In the genomic region with DNA sequence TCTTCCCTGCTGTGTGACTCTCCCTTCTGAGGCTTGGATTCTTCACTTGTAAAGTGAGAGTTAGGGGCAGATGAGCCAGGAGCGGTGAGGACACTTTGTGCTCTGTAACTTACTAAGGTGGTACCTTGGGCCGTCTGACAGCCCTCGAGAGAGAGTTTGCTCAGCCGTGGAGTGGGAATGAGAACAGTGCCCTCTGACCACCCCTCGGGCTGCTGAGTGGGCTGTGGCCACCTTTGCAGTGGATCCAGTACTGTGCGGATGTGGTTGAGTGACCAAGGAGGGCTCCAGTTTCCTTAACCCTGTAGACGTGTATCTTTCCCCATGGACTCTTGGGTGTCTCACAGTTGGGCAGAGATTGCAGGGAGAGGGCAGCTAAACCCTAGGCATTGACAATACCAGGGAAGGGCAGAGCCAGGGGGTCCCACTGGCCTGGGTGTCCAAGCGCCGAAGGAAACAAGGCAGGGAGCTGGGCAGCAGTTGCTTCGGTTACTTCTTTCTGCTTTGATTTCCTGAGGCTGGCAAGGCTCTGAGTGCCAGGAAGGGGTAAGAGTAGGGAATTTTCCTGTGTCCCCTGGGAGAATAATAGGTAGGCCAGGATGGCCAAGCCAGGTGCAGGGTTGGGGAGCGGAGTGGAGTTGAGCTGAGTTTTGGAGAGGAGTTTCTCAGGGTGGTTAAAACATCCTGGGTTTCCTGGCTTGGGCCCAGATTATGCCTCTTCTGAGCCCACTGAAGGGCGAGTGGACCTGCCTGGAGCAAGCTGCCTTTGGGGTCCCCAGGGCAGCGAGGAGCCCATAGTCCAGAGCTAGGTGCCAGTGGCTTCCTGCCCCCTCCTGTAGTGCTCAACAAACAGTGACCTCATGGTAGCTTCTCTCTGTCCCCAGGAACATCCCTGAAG, we compare ENCODE assay signal across 2 cellular contexts.
TF ChIP-seq lines count a peak whose summit lies in the region.

No MANE protein-coding gene starts in this region.

TF ChIP-seq in IMR-90, 13 proteins besides CTCF, POLR2A, EP300 and RAD21:
- TF ChIP-seq MAFK (IDR thresholded peaks at IDR 0.05; ENCODE audit: low read depth, low read length) (no peak), MXI1 (IDR thresholded peaks at IDR 0.05; ENCODE audit: borderline replicate concordance, low read depth, low read length) (no peak), RFX5 (IDR thresholded peaks at IDR 0.05; ENCODE audit: low read depth, low read length) (no peak), MAZ (IDR thresholded peaks at IDR 0.05; ENCODE audit: borderline replicate concordance, low read depth, low read length) (no peak), RCOR1 (IDR thresholded peaks at IDR 0.05; ENCODE audit: insufficient replicate concordance, low read length) (no peak), CHD1 (IDR thresholded peaks at IDR 0.05; ENCODE audit: low read depth, low read length) (no peak), CEBPB (IDR thresholded peaks at IDR 0.05; ENCODE audit: low read depth, low read length) (no peak), SMC3 (IDR thresholded peaks at IDR 0.05; ENCODE audit: low read depth, low read length) (no peak), FOS (IDR thresholded peaks at IDR 0.05; ENCODE audit: low read depth, low read length) (no peak), NFE2L2 (IDR thresholded peaks at IDR 0.05; ENCODE audit: low read depth, low read length) (no peak), BHLHE40 (IDR thresholded peaks at IDR 0.05; ENCODE audit: low read depth, low read length) (no peak)
- TF ChIP-seq, protein P1, sequence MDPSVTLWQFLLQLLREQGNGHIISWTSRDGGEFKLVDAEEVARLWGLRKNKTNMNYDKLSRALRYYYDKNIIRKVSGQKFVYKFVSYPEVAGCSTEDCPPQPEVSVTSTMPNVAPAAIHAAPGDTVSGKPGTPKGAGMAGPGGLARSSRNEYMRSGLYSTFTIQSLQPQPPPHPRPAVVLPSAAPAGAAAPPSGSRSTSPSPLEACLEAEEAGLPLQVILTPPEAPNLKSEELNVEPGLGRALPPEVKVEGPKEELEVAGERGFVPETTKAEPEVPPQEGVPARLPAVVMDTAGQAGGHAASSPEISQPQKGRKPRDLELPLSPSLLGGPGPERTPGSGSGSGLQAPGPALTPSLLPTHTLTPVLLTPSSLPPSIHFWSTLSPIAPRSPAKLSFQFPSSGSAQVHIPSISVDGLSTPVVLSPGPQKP (IDR thresholded peaks at IDR 0.05; ENCODE audit: borderline replicate concordance, low read depth, low read length): no peak
- TF ChIP-seq, protein P2, sequence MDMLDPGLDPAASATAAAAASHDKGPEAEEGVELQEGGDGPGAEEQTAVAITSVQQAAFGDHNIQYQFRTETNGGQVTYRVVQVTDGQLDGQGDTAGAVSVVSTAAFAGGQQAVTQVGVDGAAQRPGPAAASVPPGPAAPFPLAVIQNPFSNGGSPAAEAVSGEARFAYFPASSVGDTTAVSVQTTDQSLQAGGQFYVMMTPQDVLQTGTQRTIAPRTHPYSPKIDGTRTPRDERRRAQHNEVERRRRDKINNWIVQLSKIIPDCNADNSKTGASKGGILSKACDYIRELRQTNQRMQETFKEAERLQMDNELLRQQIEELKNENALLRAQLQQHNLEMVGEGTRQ (IDR thresholded peaks at IDR 0.05; ENCODE audit: low read depth, low read length): no peak

TF ChIP-seq in K562, 482 proteins besides CTCF, POLR2A, EP300 and RAD21:
- TF ChIP-seq TFAM (CRISPR knock-in tag; conservative IDR thresholded peaks at IDR 0.05) (no peak), RNF2 (IDR thresholded peaks at IDR 0.05) (no peak), EP400 (IDR thresholded peaks at IDR 0.05) (no peak), POLR2G (IDR thresholded peaks at IDR 0.05; ENCODE audit: low read depth, low read length) (peak; percentile 2; the same call in 1 of the 2 replicates), SRSF7 (optimal IDR thresholded peaks at IDR 0.05; ENCODE audit: low read depth, low read length) (no peak), CCNT2 (IDR thresholded peaks at IDR 0.05; ENCODE audit: borderline replicate concordance, extremely low read depth, insufficient read length, low read depth, low read length) (no peak)
